ENCODE assay signal across 39 cellular contexts in genomic region chr19:7757358-7757757, GRCh38. TPM values are rescaled to one million over a fixed set of nuclear protein-coding genes. Genes with fewer than 3 reads are reported as not detected.
"Had no signal": no experiment of that assay in that cellular context is flagged by ENCODE, and none has a peak within 500 bp of the region (broad histone marks: within the 10 kb centered on the region; RNA-seq: fewer than 3 reads in every experiment).

No MANE protein-coding gene starts in this region.

- H3K36me3 ChIP-seq: adrenal gland, brain microvascular endothelial cell, breast epithelium had no signal

- H3K4me1 ChIP-seq: adrenal gland, body of pancreas, breast epithelium had no signal

- H3K4me3 Mint-ChIP-seq: activated B cell treated with CpG ODN at 0.5 μM for 24 hours; activated CD4-positive, alpha-beta memory T cell treated with anti-CD3 and anti-CD28 coated beads for 36 hours; activated CD4-positive, alpha-beta T cell treated with anti-CD3 and anti-CD28 coated beads, Interleukin-2, amount 10 ng/mL, durations not matched to agents 24 days and 14 days; activated CD8-positive, alpha-beta T cell treated with anti-CD3 and anti-CD28 coated beads for 36 hours; activated naive CD4-positive, alpha-beta T cell treated with anti-CD3 and anti-CD28 coated beads for 36 hours; activated naive CD8-positive, alpha-beta T cell treated with anti-CD3 and anti-CD28 coated beads for 36 hours; activated T-cell treated with anti-CD3 and anti-CD28 coated beads, Interleukin-2, amount 50 U/mL, for 4 hours; activated T-cell treated with anti-CD3 and anti-CD28 coated beads, Interleukin-2, amount 50 U/mL, for 72 hours; activated T-helper 1 cell treated with anti-CD3 and anti-CD28 coated beads, Interleukin-12 subunit alpha, Interleukin-12 subunit beta, Interleukin-2, Interleukin-4 antibody, amounts not matched to agents 30 ng/mL and 10 ng/mL and 1 ng/mL, durations not matched to agents 14 hours and 24 hours and 36 hours; activated T-helper 17 cell treated with anti-CD3 and anti-CD28 coated beads, Interleukin-2, amount 50 U/mL, for 72 hours; T-helper 1 cell treated with Interleukin-12 subunit alpha and Interleukin-12 subunit beta and Interleukin-4 antibody, amounts not matched to agents 30 μg/mL and 1 μg/mL, for 36 hours; T-helper 2 cell treated with Interferon-gamma antibody and Interleukin-4, amounts not matched to agents 5 μg/mL and 100 μg/mL, for 36 hours had no signal

- ATAC-seq: activated CD8-positive, alpha-beta T cell treated with anti-CD3 and anti-CD28 coated beads for 36 hours; activated naive CD4-positive, alpha-beta T cell treated with anti-CD3 and anti-CD28 coated beads, Interleukin-2, amount 50 U/mL, for 72 hours; activated T-cell treated with anti-CD3 and anti-CD28 coated beads, Interleukin-2, amount 50 U/mL, for 4 hours; activated T-cell treated with anti-CD3 and anti-CD28 coated beads, Interleukin-2, amount 50 U/mL, for 72 hours; activated T-helper 17 cell treated with anti-CD3 and anti-CD28 coated beads, Interleukin-2, amount 50 U/mL, for 72 hours; body of pancreas had no signal

- H3K27ac Mint-ChIP-seq: activated B cell treated with CpG ODN at 0.5 μM for 24 hours; activated CD4-positive, alpha-beta memory T cell treated with anti-CD3 and anti-CD28 coated beads for 36 hours; activated CD4-positive, alpha-beta T cell treated with anti-CD3 and anti-CD28 coated beads, Interleukin-2, amount 10 ng/mL, durations not matched to agents 24 days and 14 days; activated CD8-positive, alpha-beta T cell treated with anti-CD3 and anti-CD28 coated beads for 36 hours; activated naive CD4-positive, alpha-beta T cell treated with anti-CD3 and anti-CD28 coated beads for 36 hours; activated naive CD4-positive, alpha-beta T cell treated with anti-CD3 and anti-CD28 coated beads, Interleukin-2, amount 50 U/mL, for 72 hours; activated naive CD8-positive, alpha-beta T cell treated with anti-CD3 and anti-CD28 coated beads for 36 hours; activated T-cell treated with anti-CD3 and anti-CD28 coated beads, Interleukin-2, amount 50 U/mL, for 72 hours; activated T-helper 1 cell treated with anti-CD3 and anti-CD28 coated beads, Interleukin-12 subunit alpha, Interleukin-12 subunit beta, Interleukin-2, Interleukin-4 antibody, amounts not matched to agents 30 ng/mL and 10 ng/mL and 1 ng/mL, durations not matched to agents 14 hours and 24 hours and 36 hours; activated T-helper 17 cell treated with anti-CD3 and anti-CD28 coated beads, Interleukin-2, amount 50 U/mL, for 72 hours; T-helper 1 cell treated with Interleukin-12 subunit alpha and Interleukin-12 subunit beta and Interleukin-4 antibody, amounts not matched to agents 30 μg/mL and 1 μg/mL, for 36 hours; T-helper 2 cell treated with Interferon-gamma antibody and Interleukin-4, amounts not matched to agents 5 μg/mL and 100 μg/mL, for 36 hours had no signal

- H3K27me3 ChIP-seq: adrenal gland, body of pancreas, brain microvascular endothelial cell had no signal

- H3K4me1 Mint-ChIP-seq: activated CD4-positive, alpha-beta T cell treated with anti-CD3 and anti-CD28 coated beads, Interleukin-2, amount 10 ng/mL, durations not matched to agents 24 days and 14 days had no signal

- H3K27ac ChIP-seq: adrenal gland, body of pancreas, brain microvascular endothelial cell, breast epithelium, VCaP had no signal

- FAIRE-seq: astrocyte, TTC549 had no signal

- DNase-seq: activated B cell treated with CpG ODN at 0.5 μM for 24 hours; activated CD4-positive, alpha-beta memory T cell treated with anti-CD3 and anti-CD28 coated beads for 36 hours; activated CD4-positive, alpha-beta T cell treated with anti-CD3 and anti-CD28 coated beads for 4 hours; activated CD4-positive, alpha-beta T cell treated with anti-CD3 and anti-CD28 coated beads, Interleukin-2, amount 10 ng/mL, durations not matched to agents 24 days and 14 days; activated CD4-positive, alpha-beta T cell treated with anti-CD3 and anti-CD28 coated beads, Interleukin-2, amount 50 U/mL, for 1 hour; activated CD4-positive, alpha-beta T cell treated with anti-CD3 and anti-CD28 coated beads, Interleukin-2, amount 50 U/mL, for 4 hours; activated CD4-positive, CD25-positive, alpha-beta regulatory T cell treated with anti-CD3 and anti-CD28 coated beads, Interleukin-2, amount 50 U/mL, for 72 hours; activated CD8-positive, alpha-beta memory T cell treated with anti-CD3 and anti-CD28 coated beads, Interleukin-2, amount 50 U/mL, for 4 hours; activated CD8-positive, alpha-beta T cell treated with anti-CD3 and anti-CD28 coated beads for 36 hours; activated gamma-delta T cell treated with Interleukin-2 at 50 U/mL for 16 hours; activated naive CD4-positive, alpha-beta T cell; activated naive CD4-positive, alpha-beta T cell treated with anti-CD3 and anti-CD28 coated beads for 36 hours; activated naive CD4-positive, alpha-beta T cell treated with anti-CD3 and anti-CD28 coated beads, Interleukin-2, amount 50 U/mL, for 16 hours; activated naive CD8-positive, alpha-beta T cell treated with anti-CD3 and anti-CD28 coated beads for 36 hours; activated T-cell treated with anti-CD3 and anti-CD28 coated beads for 4 hours; activated T-cell treated with anti-CD3 and anti-CD28 coated beads, Interleukin-2, amount 50 U/mL, for 1 hour; activated T-cell treated with anti-CD3 and anti-CD28 coated beads, Interleukin-2, amount 50 U/mL, for 4 hours; activated T-cell treated with anti-CD3 and anti-CD28 coated beads, Interleukin-2, amount 50 U/mL, for 72 hours; amniotic stem cell; aorta; body of pancreas; brain microvascular endothelial cell; central memory CD4-positive, alpha-beta T cell; T-helper 1 cell; T-helper 2 cell; T-helper 9 cell had no signal

- H3K4me3 ChIP-seq: adrenal gland, body of pancreas, breast epithelium had no signal

RNA-seq across cellular contexts. Expression of gene CLEC4M, which starts 5.7 kb away (rescaled TPM):
- total RNA-seq: activated CD4-positive, alpha-beta memory T cell treated with anti-CD3 and anti-CD28 coated beads for 36 hours; activated CD4-positive, alpha-beta T cell treated with anti-CD3 and anti-CD28 coated beads, Interleukin-2, amount 10 ng/mL, durations not matched to agents 24 days and 14 days; activated CD8-positive, alpha-beta memory T cell treated with anti-CD3 and anti-CD28 coated beads for 36 hours; activated CD8-positive, alpha-beta T cell treated with anti-CD3 and anti-CD28 coated beads for 36 hours; activated naive CD4-positive, alpha-beta T cell treated with anti-CD3 and anti-CD28 coated beads for 36 hours; activated naive CD4-positive, alpha-beta T cell treated with anti-CD3 and anti-CD28 coated beads, Interleukin-2, amount 50 U/mL, for 72 hours; activated naive CD8-positive, alpha-beta T cell treated with anti-CD3 and anti-CD28 coated beads for 36 hours; activated T-cell treated with anti-CD3 and anti-CD28 coated beads, Interleukin-2, amount 50 U/mL, for 4 hours; activated T-cell treated with anti-CD3 and anti-CD28 coated beads, Interleukin-2, amount 50 U/mL, for 72 hours; activated T-helper 1 cell treated with anti-CD3 and anti-CD28 coated beads, Interleukin-12 subunit alpha, Interleukin-12 subunit beta, Interleukin-2, Interleukin-4 antibody, amounts not matched to agents 30 ng/mL and 10 ng/mL and 1 ng/mL, durations not matched to agents 14 hours and 24 hours and 36 hours; activated T-helper 17 cell treated with anti-CD3 and anti-CD28 coated beads, Interleukin-2, amount 50 U/mL, for 72 hours; aorta; astrocyte; body of pancreas; cardiac septum; cerebellum had no signal

RNA-seq across cellular contexts. Expression of gene CD209, which starts 10.0 kb away (rescaled TPM):
- total RNA-seq: activated CD4-positive, alpha-beta memory T cell treated with anti-CD3 and anti-CD28 coated beads for 36 hours; activated CD4-positive, alpha-beta T cell treated with anti-CD3 and anti-CD28 coated beads, Interleukin-2, amount 10 ng/mL, durations not matched to agents 24 days and 14 days; activated CD8-positive, alpha-beta memory T cell treated with anti-CD3 and anti-CD28 coated beads for 36 hours; activated CD8-positive, alpha-beta T cell treated with anti-CD3 and anti-CD28 coated beads for 36 hours; activated naive CD4-positive, alpha-beta T cell treated with anti-CD3 and anti-CD28 coated beads for 36 hours; activated naive CD4-positive, alpha-beta T cell treated with anti-CD3 and anti-CD28 coated beads, Interleukin-2, amount 50 U/mL, for 72 hours; activated naive CD8-positive, alpha-beta T cell treated with anti-CD3 and anti-CD28 coated beads for 36 hours; activated T-cell treated with anti-CD3 and anti-CD28 coated beads, Interleukin-2, amount 50 U/mL, for 4 hours; activated T-cell treated with anti-CD3 and anti-CD28 coated beads, Interleukin-2, amount 50 U/mL, for 72 hours; activated T-helper 1 cell treated with anti-CD3 and anti-CD28 coated beads, Interleukin-12 subunit alpha, Interleukin-12 subunit beta, Interleukin-2, Interleukin-4 antibody, amounts not matched to agents 30 ng/mL and 10 ng/mL and 1 ng/mL, durations not matched to agents 14 hours and 24 hours and 36 hours; activated T-helper 17 cell treated with anti-CD3 and anti-CD28 coated beads, Interleukin-2, amount 50 U/mL, for 72 hours; astrocyte had no signal

RNA-seq across cellular contexts. Expression of gene CLEC4G, which starts 25.4 kb away (rescaled TPM):
- total RNA-seq: activated CD4-positive, alpha-beta memory T cell treated with anti-CD3 and anti-CD28 coated beads for 36 hours; activated CD4-positive, alpha-beta T cell treated with anti-CD3 and anti-CD28 coated beads, Interleukin-2, amount 10 ng/mL, durations not matched to agents 24 days and 14 days; activated CD8-positive, alpha-beta memory T cell treated with anti-CD3 and anti-CD28 coated beads for 36 hours; activated CD8-positive, alpha-beta T cell treated with anti-CD3 and anti-CD28 coated beads for 36 hours; activated naive CD4-positive, alpha-beta T cell treated with anti-CD3 and anti-CD28 coated beads for 36 hours; activated naive CD4-positive, alpha-beta T cell treated with anti-CD3 and anti-CD28 coated beads, Interleukin-2, amount 50 U/mL, for 72 hours; activated naive CD8-positive, alpha-beta T cell treated with anti-CD3 and anti-CD28 coated beads for 36 hours; activated T-cell treated with anti-CD3 and anti-CD28 coated beads, Interleukin-2, amount 50 U/mL, for 4 hours; activated T-cell treated with anti-CD3 and anti-CD28 coated beads, Interleukin-2, amount 50 U/mL, for 72 hours; activated T-helper 1 cell treated with anti-CD3 and anti-CD28 coated beads, Interleukin-12 subunit alpha, Interleukin-12 subunit beta, Interleukin-2, Interleukin-4 antibody, amounts not matched to agents 30 ng/mL and 10 ng/mL and 1 ng/mL, durations not matched to agents 14 hours and 24 hours and 36 hours; activated T-helper 17 cell treated with anti-CD3 and anti-CD28 coated beads, Interleukin-2, amount 50 U/mL, for 72 hours; astrocyte had no signal

RNA-seq across cellular contexts. Expression of gene FCER2, which starts 55.4 kb away (rescaled TPM):
- total RNA-seq: activated CD4-positive, alpha-beta T cell treated with anti-CD3 and anti-CD28 coated beads, Interleukin-2, amount 10 ng/mL, durations not matched to agents 24 days and 14 days; activated T-helper 1 cell treated with anti-CD3 and anti-CD28 coated beads, Interleukin-12 subunit alpha, Interleukin-12 subunit beta, Interleukin-2, Interleukin-4 antibody, amounts not matched to agents 30 ng/mL and 10 ng/mL and 1 ng/mL, durations not matched to agents 14 hours and 24 hours and 36 hours; astrocyte; body of pancreas; cardiac septum had no signal
- polyA plus RNA-seq: aorta had no signal
